In the genomic region with DNA sequence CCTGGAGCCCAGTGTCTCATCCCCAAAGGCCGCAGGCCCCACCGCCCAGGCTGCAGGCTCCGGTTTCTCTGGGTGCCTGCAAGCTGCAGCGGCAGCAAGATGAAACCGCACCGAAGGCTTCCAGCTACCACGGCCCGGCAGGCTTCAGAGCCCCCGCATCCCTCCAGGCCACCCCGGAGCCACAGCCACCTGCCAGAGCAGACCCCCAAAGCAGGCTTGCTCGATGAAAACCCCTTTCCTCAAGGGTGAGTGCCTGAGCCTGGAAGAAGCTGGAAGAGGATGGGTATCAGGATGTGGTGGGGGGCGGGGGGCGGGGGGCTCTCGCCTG, we compare ENCODE assay signal across 18 cellular contexts. TPM values are rescaled to one million over a fixed set of nuclear protein-coding genes. Genes with fewer than 3 reads are reported as not detected.
DNase-seq lines count a peak whose midpoint lies in the region; ATAC-seq and TF ChIP-seq lines count a peak whose summit lies in the region.
"Had no signal": no experiment of that assay in that cellular context is flagged by ENCODE, and none has a peak within 500 bp of the region (broad histone marks: within the 10 kb centered on the region; RNA-seq: fewer than 3 reads in every experiment).

No MANE protein-coding gene starts in this region.

- no peak for TF ChIP-seq POLR2A in spleen (IDR thresholded peaks at IDR 0.05)

- H3K9me3 Mint-ChIP-seq in activated naive CD4-positive, alpha-beta T cell treated with anti-CD3 and anti-CD28 coated beads for 36 hours: no peaks in the 10 kb centered on the region
- no peaks in the 10 kb centered on the region for H3K9me3 Mint-ChIP-seq in activated naive CD4-positive, alpha-beta T cell treated with anti-CD3 and anti-CD28 coated beads, Interleukin-2, amount 10 ng/mL, durations not matched to agents 7 days and 5 days
- H3K9me3 Mint-ChIP-seq: natural killer cell; stimulated activated naive CD8-positive, alpha-beta T cell treated with anti-CD3 and anti-CD28 coated beads, Interleukin-15, Interleukin-2, amounts not matched to agents 100 ng/mL and 50 ng/mL, for 24 hours had no signal

- no peak for ATAC-seq in right cardiac atrium
- no peak for ATAC-seq in psoas muscle
- ATAC-seq: esophagus mucosa, heart left ventricle, left colon, natural killer cell had no signal

- H3K9me3 ChIP-seq in NT2/D1 (ENCODE audit: insufficient read depth, low read length): no peaks in the 10 kb centered on the region
- no peaks in the 10 kb centered on the region for H3K9me3 ChIP-seq in right cardiac atrium (ENCODE audit: control insufficient read depth, low read length)
- no peaks in the 10 kb centered on the region for H3K9me3 ChIP-seq in spleen
- no peaks in the 10 kb centered on the region for H3K9me3 ChIP-seq in psoas muscle
- H3K9me3 ChIP-seq: heart left ventricle had no signal

- peaks cover 2% of the 10 kb centered on the region for H3K36me3 Mint-ChIP-seq in activated naive CD4-positive, alpha-beta T cell treated with anti-CD3 and anti-CD28 coated beads for 36 hours (ENCODE audit: low read depth)
- no peaks in the 10 kb centered on the region for H3K36me3 Mint-ChIP-seq in activated naive CD4-positive, alpha-beta T cell treated with anti-CD3 and anti-CD28 coated beads, Interleukin-2, amount 10 ng/mL, durations not matched to agents 7 days and 5 days
- H3K36me3 Mint-ChIP-seq: natural killer cell had no signal

- CTCF ChIA-PET in activated naive CD4-positive, alpha-beta T cell treated with anti-CD3 and anti-CD28 coated beads for 36 hours (lab: Charles Lee): no interaction called here
- CTCF ChIA-PET in activated naive CD4-positive, alpha-beta T cell treated with anti-CD3 and anti-CD28 coated beads, Interleukin-2, amount 10 ng/mL, durations not matched to agents 7 days and 5 days (lab: Charles Lee): no interaction called here

- H3K4me1 ChIP-seq in NT2/D1 (ENCODE audit: insufficient read depth, insufficient read length): peaks cover 37% of the 10 kb centered on the region
- H3K4me1 ChIP-seq in right cardiac atrium (ENCODE audit: control insufficient read depth, insufficient read depth, low read length): no peaks in the 10 kb centered on the region
- H3K4me1 ChIP-seq in spleen: peaks cover 0 to 29% (median 6%) of the 10 kb centered on the region in 6 donors
- no peaks in the 10 kb centered on the region for H3K4me1 ChIP-seq in psoas muscle

- TF ChIP-seq CTCF in spleen (IDR thresholded peaks at IDR 0.05 in 8 of 11, conservative IDR thresholded peaks at IDR 0.05 in 3 of 11) (no peak), psoas muscle (IDR thresholded peaks at IDR 0.05) (no peak)

- H3K4me3 ChIP-seq in NT2/D1 (ENCODE audit: insufficient read length, low read depth): no peak overlapping the region
- no peak overlapping the region for H3K4me3 ChIP-seq in right cardiac atrium (ENCODE audit: low read length)
- H3K4me3 ChIP-seq in spleen: no peak overlapping the region
- H3K4me3 ChIP-seq in psoas muscle: no peak overlapping the region
- H3K4me3 ChIP-seq: heart left ventricle had no signal

- intact Hi-C loops in activated naive CD4-positive, alpha-beta T cell treated with anti-CD3 and anti-CD28 coated beads for 36 hours (cut with micrococcal nuclease): no loop called here
- intact Hi-C loops in right cardiac atrium (cut with DNase I) (no loop called here), spleen (cut with DNase I; ENCODE audit: low total_unique reads) (no loop called here), psoas muscle (cut with DNase I) (no loop called here)

- H3K4me1 Mint-ChIP-seq in activated naive CD4-positive, alpha-beta T cell treated with anti-CD3 and anti-CD28 coated beads for 36 hours (ENCODE audit: low read depth): peaks cover 11% of the 10 kb centered on the region
- peaks cover 7% of the 10 kb centered on the region for H3K4me1 Mint-ChIP-seq in activated naive CD4-positive, alpha-beta T cell treated with anti-CD3 and anti-CD28 coated beads, Interleukin-2, amount 10 ng/mL, durations not matched to agents 7 days and 5 days
- H3K4me1 Mint-ChIP-seq: natural killer cell had no signal

- H3K36me3 ChIP-seq in NT2/D1 (ENCODE audit: insufficient read depth, insufficient read length, low read length) (peaks cover 42% of the 10 kb centered on the region), spleen (peaks cover 0 to 74% (median 11%) of the 10 kb centered on the region in 6 donors), psoas muscle (ENCODE audit: insufficient read depth in 1 of 2, low read depth in 1 of 2) (peaks cover 0 to 44% of the 10 kb centered on the region in 2 donors)

- H3K27ac ChIP-seq in right cardiac atrium (ENCODE audit: low read length) (no peak overlapping the region), spleen (no peak overlapping the region), psoas muscle (no peak overlapping the region)
- H3K27ac ChIP-seq: heart left ventricle had no signal

- 93% methylated on average over 14 of the region's 14 CpGs for WGBS in right cardiac atrium
- 87 to 97% (median 95%) methylated on average over 6 to 14 of the region's 14 CpGs for WGBS in spleen, 5 donors
- WGBS in psoas muscle, 3 donors: 85 to 92% (median 89%) methylated on average over 12 to 14 of the region's 14 CpGs

- peak overlapping the region; percentile 32 for H3K9ac ChIP-seq in NT2/D1 (ENCODE audit: insufficient read length, low read depth)

- no peak overlapping the region for H3K27ac Mint-ChIP-seq in activated naive CD4-positive, alpha-beta T cell treated with anti-CD3 and anti-CD28 coated beads for 36 hours
- no peak overlapping the region for H3K27ac Mint-ChIP-seq in activated naive CD4-positive, alpha-beta T cell treated with anti-CD3 and anti-CD28 coated beads, Interleukin-2, amount 10 ng/mL, durations not matched to agents 7 days and 5 days
- H3K27ac Mint-ChIP-seq: natural killer cell; stimulated activated naive CD8-positive, alpha-beta T cell treated with anti-CD3 and anti-CD28 coated beads, Interleukin-15, Interleukin-2, amounts not matched to agents 100 ng/mL and 50 ng/mL, for 24 hours had no signal

- peak; percentile 2 for DNase-seq in activated naive CD4-positive, alpha-beta T cell treated with anti-CD3 and anti-CD28 coated beads for 36 hours
- DNase-seq in activated naive CD4-positive, alpha-beta T cell treated with anti-CD3 and anti-CD28 coated beads, Interleukin-2, amount 10 ng/mL, durations not matched to agents 7 days and 5 days: no peak
- no peak for DNase-seq in NT2/D1 (ENCODE audit: low read depth, low spot score)
- peak; percentile 1 to 39 (median 36) for DNase-seq in right cardiac atrium
- peak; percentile 64 for DNase-seq in spleen
- DNase-seq in psoas muscle: no peak
- no peak for DNase-seq in stimulated activated CD4-positive, alpha-beta T cell treated with anti-CD3 and anti-CD28 coated beads, Interleukin-1b, Interleukin-23, amount 100 ng/mL, for 48 hours
- no peak for DNase-seq in SKM-1 treated with dmso at 0.1 percent for 144 hours (lab: John Stamatoyannopoulos, UW; ENCODE audit: unreplicated experiment)
- DNase-seq: activated CD4-positive, CD25-positive, alpha-beta regulatory T cell; activated T-cell treated with anti-CD3 and anti-CD28 coated beads for 4 hours; DMS153; natural killer cell; NCI-H187; NCI-H510A had no signal

- H3K27me3 ChIP-seq in NT2/D1 (ENCODE audit: insufficient read depth, insufficient read length): no peaks in the 10 kb centered on the region
- H3K27me3 ChIP-seq in right cardiac atrium (ENCODE audit: control insufficient read depth, insufficient read depth): no peaks in the 10 kb centered on the region
- no peaks in the 10 kb centered on the region for H3K27me3 ChIP-seq in spleen (replicated peaks in 1 of 7)
- no peaks in the 10 kb centered on the region for H3K27me3 ChIP-seq in psoas muscle (ENCODE audit: insufficient read depth in 3 of 3, low read length in 2 of 3)
- H3K27me3 ChIP-seq: heart left ventricle had no signal

- no peaks in the 10 kb centered on the region for H3K27me3 Mint-ChIP-seq in activated naive CD4-positive, alpha-beta T cell treated with anti-CD3 and anti-CD28 coated beads for 36 hours (ENCODE audit: low read depth)
- no peaks in the 10 kb centered on the region for H3K27me3 Mint-ChIP-seq in activated naive CD4-positive, alpha-beta T cell treated with anti-CD3 and anti-CD28 coated beads, Interleukin-2, amount 10 ng/mL, durations not matched to agents 7 days and 5 days
- H3K27me3 Mint-ChIP-seq: stimulated activated naive CD8-positive, alpha-beta T cell treated with anti-CD3 and anti-CD28 coated beads, Interleukin-15, Interleukin-2, amounts not matched to agents 100 ng/mL and 50 ng/mL, for 24 hours had no signal

- H3K4me3 Mint-ChIP-seq in activated naive CD4-positive, alpha-beta T cell treated with anti-CD3 and anti-CD28 coated beads for 36 hours: no peak overlapping the region
- no peak overlapping the region for H3K4me3 Mint-ChIP-seq in activated naive CD4-positive, alpha-beta T cell treated with anti-CD3 and anti-CD28 coated beads, Interleukin-2, amount 10 ng/mL, durations not matched to agents 7 days and 5 days
- H3K4me3 Mint-ChIP-seq: natural killer cell; stimulated activated naive CD8-positive, alpha-beta T cell treated with anti-CD3 and anti-CD28 coated beads, Interleukin-15, Interleukin-2, amounts not matched to agents 100 ng/mL and 50 ng/mL, for 24 hours had no signal

RNA-seq across cellular contexts. Expression of gene GNB1L, which starts 24.5 kb away (rescaled TPM):
- 1 to 10 TPM; 8.8 to 9.8 TPM for total RNA-seq in activated naive CD4-positive, alpha-beta T cell treated with anti-CD3 and anti-CD28 coated beads for 36 hours
- total RNA-seq in right cardiac atrium: 1 to 10 TPM; 2.8 to 4.9 (median 4.0) TPM
- 2.1 TPM for polyA plus RNA-seq in right cardiac atrium
- total RNA-seq in spleen: 1 to 10 TPM; 5.7 to 8.1 (median 7.9) TPM
- 10 to 100 TPM in 2 of 3 donors, 1 to 10 TPM in 1; 7.7 to 10.4 (median 10.1) TPM for polyA plus RNA-seq in spleen
- total RNA-seq in psoas muscle: 1 to 10 TPM; 1.5 to 3.4 (median 3.0) TPM
- 1 to 10 TPM; 3.3 to 7.6 (median 3.6) TPM for polyA plus RNA-seq in psoas muscle

RNA-seq across cellular contexts. Expression of gene RTL10, which starts 24.5 kb away (rescaled TPM):
- total RNA-seq in activated naive CD4-positive, alpha-beta T cell treated with anti-CD3 and anti-CD28 coated beads for 36 hours: 10 to 100 TPM; 10.9 to 11.9 TPM
- total RNA-seq in right cardiac atrium (1 to 10 TPM; 6.8 to 9.9 (median 8.8) TPM), spleen (10 to 100 TPM; 17.0 to 22.9 (median 18.8) TPM), psoas muscle (1 to 10 TPM; 5.3 to 9.7 (median 8.1) TPM)
- polyA plus RNA-seq in right cardiac atrium (5.8 TPM), spleen (10 to 100 TPM in 2 of 3 donors, 1 to 10 TPM in 1; 8.3 to 13.4 (median 10.8) TPM), psoas muscle (1 to 10 TPM; 5.9 to 7.9 (median 6.3) TPM)

Comparison
In these comparisons a context has a peak if more than half of its experiments do, and no peak if none do; other contexts are left out.
1. DNase-seq: peak in activated naive CD4-positive, alpha-beta T cell treated with anti-CD3 and anti-CD28 coated beads for 36 hours (single experiment), right cardiac atrium (3 of 3) and spleen (single experiment); none in activated naive CD4-positive, alpha-beta T cell treated with anti-CD3 and anti-CD28 coated beads, Interleukin-2, amount 10 ng/mL, durations not matched to agents 7 days and 5 days (single experiment), NT2/D1 (single experiment), psoas muscle (0 of 2), stimulated activated CD4-positive, alpha-beta T cell treated with anti-CD3 and anti-CD28 coated beads, Interleukin-1b, Interleukin-23, amount 100 ng/mL, for 48 hours (single experiment) and SKM-1 treated with dmso at 0.1 percent for 144 hours (single experiment).